Comparison of ENCODE assay signal across 25 cellular contexts in genomic region chr18:10119528-10119927, GRCh38.
"Had no signal": no experiment of that assay in that cellular context is flagged by ENCODE, and none has a peak within 500 bp of the region (broad histone marks: within the 10 kb centered on the region; RNA-seq: fewer than 3 reads in every experiment).

No MANE protein-coding gene starts in this region.

- H3K36me3 ChIP-seq: esophagus squamous epithelium, gastrocnemius medialis, heart right ventricle, left lung, lower lobe of right lung had no signal

- H3K9me3 ChIP-seq: gastrocnemius medialis had no signal

- H3K27me3 ChIP-seq: esophagus squamous epithelium, gastrocnemius medialis, heart right ventricle, left lung had no signal

- H3K4me3 ChIP-seq: coronary artery, esophagus squamous epithelium, gastrocnemius medialis, heart right ventricle, left lung, lower lobe of right lung, mucosa of descending colon had no signal

- FAIRE-seq: colon, endometrium, islet of Langerhans, keratinocyte had no signal

- H3K27ac ChIP-seq: coronary artery, epithelial cell of prostate, esophagus squamous epithelium, gastrocnemius medialis, heart right ventricle, left lung, lower lobe of right lung had no signal

- ATAC-seq: effector memory CD8-positive, alpha-beta T cell; esophagus mucosa; gastrocnemius medialis; heart right ventricle; left cardiac atrium; left lung; left ventricle myocardium superior; lower lobe of right lung; mucosa of descending colon had no signal

- DNase-seq: effector CD8-positive, alpha-beta T cell; effector memory CD8-positive, alpha-beta T cell; endodermal cell; erythroblast; esophagus squamous epithelium; foreskin fibroblast; gastrocnemius medialis; glutamatergic neuron; head of caudate nucleus; heart right ventricle; hippocampal formation; left cardiac atrium; left lung; left ventricle myocardium superior; lower lobe of right lung; mesenchymal stem cell; mucosa of descending colon; naive B cell had no signal
